In genomic region chr7:98613601-98614425, GRCh38 we compare ENCODE assay signal across 12 cellular contexts. TPM values are rescaled to one million over a fixed set of nuclear protein-coding genes. Genes with fewer than 3 reads are reported as not detected.
DNase-seq lines count a peak whose midpoint lies in the region; ATAC-seq, FAIRE-seq and TF ChIP-seq lines count a peak whose summit lies in the region.
"Had no signal": no experiment of that assay in that cellular context is flagged by ENCODE, and none has a peak within 500 bp of the region (broad histone marks: within the 10 kb centered on the region; RNA-seq: fewer than 3 reads in every experiment).

No MANE protein-coding gene starts in this region.

- H3K4me2 ChIP-seq in mammary epithelial cell (ENCODE audit: insufficient read depth, low read depth, low read length) = no peak overlapping the region
- H3K4me2 ChIP-seq in mesendoderm (ENCODE audit: low read length) = no peak overlapping the region

- H3K4ac ChIP-seq in mesendoderm (ENCODE audit: low read depth, low read length) = no peak overlapping the region

- in situ Hi-C loops in mammary epithelial cell (cut with MboI; ENCODE audit: low sequenced_read_pairs in 2 of 2) = no loop called here

- no peak for ATAC-seq in GM21786 (IDR thresholded peaks at IDR 0.05; ENCODE audit: unreplicated experiment)
- ATAC-seq: activated T-cell treated with anti-CD3 and anti-CD28 coated beads, Interleukin-2, amount 50 U/mL, for 72 hours; naive thymus-derived CD4-positive, alpha-beta T cell had no signal

- no peak for FAIRE-seq in GM19239 (lab: Jason Lieb, UNC)

- DNase-seq in ELR (ENCODE audit: low read depth) = peak; percentile 9
- DNase-seq in NAMALWA (ENCODE audit: low spot score) = peak; percentile 47
- DNase-seq in mammary epithelial cell = peak; percentile 27
- DNase-seq in mesendoderm = peak; percentile 67
- DNase-seq in activated CD8-positive, alpha-beta memory T cell treated with anti-CD3 and anti-CD28 coated beads, Interleukin-2, amount 50 U/mL, for 48 hours = no peak
- no peak for DNase-seq in NCI-H748 treated with DMSO at 0.1 percent for 48 hours (lab: John Stamatoyannopoulos, UW)
- no peak for DNase-seq in GM19239 (ENCODE audit: insufficient read length, low spot score)
- DNase-seq: activated T-cell treated with anti-CD3 and anti-CD28 coated beads, Interleukin-2, amount 50 U/mL, for 72 hours; naive thymus-derived CD4-positive, alpha-beta T cell; NCI-H510A treated with DMSO at 0.1 percent for 48 hours; stimulated activated CD4-positive, alpha-beta T cell treated with anti-CD3 and anti-CD28 coated beads, Interleukin-4, amount 100 ng/mL, for 24 hours had no signal

- BruUV-seq in mammary epithelial cell (replicated peaks; lab: Mats Ljungman, UMichigan) = no TSS peak

- H3K27ac ChIP-seq in mammary epithelial cell (ENCODE audit: insufficient read depth, low read depth, low read length) = no peak overlapping the region
- no peak overlapping the region for H3K27ac ChIP-seq in mesendoderm (ENCODE audit: low read depth, low read length)

- H2BK15ac ChIP-seq in mesendoderm (replicated peaks; ENCODE audit: low read depth) = no peak overlapping the region

- H3K56ac ChIP-seq in mesendoderm (ENCODE audit: low read length) = no peak overlapping the region

- WGBS in mammary epithelial cell (ENCODE audit: low coverage, missing lambda C conversion rate) = 49% methylated on average over 14 of the region's 14 CpGs
- no CpG with 5 or more reads among the region's 14 CpGs for WGBS in mesendoderm (ENCODE audit: extremely low coverage, insufficient coverage, low lambda C conversion rate)

- H3K79me2 ChIP-seq in mammary epithelial cell (ENCODE audit: insufficient read depth, low read length) (no peaks in the 10 kb centered on the region), mesendoderm (ENCODE audit: control insufficient read depth, insufficient read depth, low read length) (no peaks in the 10 kb centered on the region)

- H3K23ac ChIP-seq in mesendoderm (ENCODE audit: low read length) = no peak overlapping the region

- H3K9me3 ChIP-seq in mammary epithelial cell (replicated peaks; ENCODE audit: insufficient read depth, low read length) = no peaks in the 10 kb centered on the region

- H3K36me3 ChIP-seq in mammary epithelial cell (ENCODE audit: insufficient read depth, low read length) (no peaks in the 10 kb centered on the region), mesendoderm (ENCODE audit: control insufficient read depth, insufficient read depth, low read length) (no peaks in the 10 kb centered on the region)

- no peak for TF ChIP-seq CTCF in mammary epithelial cell (conservative IDR thresholded peaks at IDR 0.05 in 1 of 2, IDR thresholded peaks at IDR 0.05 in 1 of 2; ENCODE audit: extremely low read depth in 1 of 2, insufficient read depth in 1 of 2, low read depth in 1 of 2, low read length in 2 of 2)

- no peak overlapping the region for H4K8ac ChIP-seq in mesendoderm (ENCODE audit: low read depth, low read length)

- no peaks in the 10 kb centered on the region for H3K79me1 ChIP-seq in mesendoderm (ENCODE audit: low read length)

- H3K27me3 ChIP-seq in mammary epithelial cell (ENCODE audit: insufficient read depth, low read length) (peaks cover 17% of the 10 kb centered on the region), mesendoderm (ENCODE audit: insufficient read depth, low read length, poor library complexity) (peaks cover 20% of the 10 kb centered on the region)

- H3K4me3 ChIP-seq in mammary epithelial cell (replicated peaks in 1 of 3; ENCODE audit: insufficient read depth in 1 of 3, low read depth in 2 of 3, low read length in 3 of 3) (no peak overlapping the region), mesendoderm (ENCODE audit: low read length) (no peak overlapping the region)

- no peak overlapping the region for H2BK5ac ChIP-seq in mesendoderm (ENCODE audit: low read length)

- H2AK5ac ChIP-seq in mesendoderm (ENCODE audit: low read length) = no peak overlapping the region

- H3K9ac ChIP-seq in mammary epithelial cell (ENCODE audit: insufficient read depth, low read length) (no peak overlapping the region), mesendoderm (ENCODE audit: low read length) (no peak overlapping the region)

- intact Hi-C loops in mammary epithelial cell (cut with micrococcal nuclease) = no loop called here

- no peak overlapping the region for H4K5ac ChIP-seq in mesendoderm (ENCODE audit: low read length)

- CTCF ChIA-PET in mammary epithelial cell (lab: Charles Lee; ENCODE audit: low non-redundant PET) = no interaction called here

- no peak overlapping the region for H3K18ac ChIP-seq in mesendoderm (ENCODE audit: low read length)

- H3K4me1 ChIP-seq in mammary epithelial cell (ENCODE audit: insufficient read depth, low read length) (no peaks in the 10 kb centered on the region), mesendoderm (ENCODE audit: control insufficient read depth, low read depth, low read length) (no peaks in the 10 kb centered on the region)

- no peak overlapping the region for H2AFZ ChIP-seq in mammary epithelial cell (ENCODE audit: low read depth, low read length)

- dilution Hi-C loops in mammary epithelial cell (cut with HindIII; ENCODE audit: low sequenced_read_pairs) = no loop called here

- no peak overlapping the region for H2BK120ac ChIP-seq in mesendoderm (ENCODE audit: low read depth, low read length)

- no peaks in the 10 kb centered on the region for H4K20me1 ChIP-seq in mammary epithelial cell (ENCODE audit: insufficient read depth, low read length)

RNA-seq across cellular contexts. Expression of gene NPTX2, which starts 3.3 kb away (rescaled TPM):
- total RNA-seq in mammary epithelial cell = 1 to 10 TPM in 1 of 2 donors, under 1 TPM in 1; 0.21 to 3.0 TPM
- 0.01 TPM for polyA plus RNA-seq in mammary epithelial cell
- polyA minus RNA-seq in mammary epithelial cell = not detected
- 2.9 TPM for polyA plus RNA-seq in mesendoderm (2013, experiment 1 of 2)
- 3.1 TPM for polyA plus RNA-seq in mesendoderm (2013, experiment 2 of 2)
- polyA plus RNA-seq: naive thymus-derived CD4-positive, alpha-beta T cell had no signal

Comparison
In these comparisons a context has a peak if more than half of its experiments do, and no peak if none do; other contexts are left out.
1. DNase-seq: peak in ELR (single experiment), NAMALWA (single experiment), mammary epithelial cell (single experiment) and mesendoderm (single experiment); none in activated CD8-positive, alpha-beta memory T cell treated with anti-CD3 and anti-CD28 coated beads, Interleukin-2, amount 50 U/mL, for 48 hours (single experiment), NCI-H748 treated with DMSO at 0.1 percent for 48 hours (single experiment) and GM19239 (single experiment).